In genomic region chr22:39520874-39521857, GRCh38 we compare ENCODE assay signal across 8 cellular contexts. TPM values are rescaled to one million over a fixed set of nuclear protein-coding genes. Genes with fewer than 3 reads are reported as not detected.
DNase-seq lines count a peak whose midpoint lies in the region; ATAC-seq and TF ChIP-seq lines count a peak whose summit lies in the region.

No MANE protein-coding gene starts in this region.

- peaks cover 17% of the 10 kb centered on the region for H3K4me1 ChIP-seq in Panc1 (ENCODE audit: control insufficient read depth, insufficient read depth, low read length)

- CTCF ChIA-PET in Panc1 (lab: Charles Lee): no interaction called here

- POLR2A ChIA-PET in Panc1 (lab: Charles Lee): interaction anchor here (1.1 kb wide), 1 partner anchor 10 kb away, joined by 4 read pairs; no protein-coding TSS in a partner anchor

- H3K27me3 ChIP-seq in Panc1 (ENCODE audit: control insufficient read depth, insufficient read depth, low read length): no peaks in the 10 kb centered on the region

- in situ Hi-C loops in Panc1 (cut with HindIII; ENCODE audit: low pct_unique_long_range_greater_than_20kb, low sequenced_read_pairs): no loop called here

- H3K4me1 Mint-ChIP-seq in nephron: peaks cover 58% of the 10 kb centered on the region

- peak overlapping the region; percentile 75 to 84 for H3K4me3 ChIP-seq in Panc1 (ENCODE audit: low read depth in 2 of 2, low read length in 2 of 2)

- no peaks in the 10 kb centered on the region for H3K9me3 Mint-ChIP-seq in nephron

- H3K9me3 ChIP-seq in Panc1 (ENCODE audit: control insufficient read depth, insufficient read depth, low read depth, low read length): no peaks in the 10 kb centered on the region

- BruUV-seq in Panc1 (replicated peaks; lab: Mats Ljungman, UMichigan): TSS peak; percentile 91

- H3K36me3 ChIP-seq in Panc1 (ENCODE audit: control insufficient read depth, insufficient read depth, low read length): peaks cover 10% of the 10 kb centered on the region

- H3K36me3 Mint-ChIP-seq in nephron (ENCODE audit: low read depth): peaks cover 50% of the 10 kb centered on the region

- intact Hi-C loops in Panc1 (cut with micrococcal nuclease; ENCODE audit: unreplicated experiment): no loop called here

- H3K27me3 Mint-ChIP-seq in nephron (ENCODE audit: low read depth): peaks cover 6% of the 10 kb centered on the region

- peak; percentile 2 for ATAC-seq in HG03060 (IDR thresholded peaks at IDR 0.05; ENCODE audit: low read depth, unreplicated experiment)
- peak; percentile 42 for ATAC-seq in Panc1

- peak overlapping the region; percentile 99 to 100 (median 100) for H3K27ac Mint-ChIP-seq in nephron

- H3K4me3 Mint-ChIP-seq in nephron: peak overlapping the region; percentile 94 to 98 (median 94)

- TF ChIP-seq CTCF in Panc1 (IDR thresholded peaks at IDR 0.05) (no peak), nephron (IDR thresholded peaks at IDR 0.05; ENCODE audit: unreplicated experiment in 3 of 3) (no peak)

- peak; percentile 61 for DNase-seq in NCI-H82 (lab: John Stamatoyannopoulos, UW)
- DNase-seq in NCI-H82 treated with DMSO at 0.1 percent for 48 hours (lab: John Stamatoyannopoulos, UW; ENCODE audit: unreplicated experiment): no peak
- no peak for DNase-seq in Panc1 (ENCODE audit: low read depth, low spot score)
- DNase-seq in activated effector memory CD4-positive, alpha-beta T cell treated with Interleukin-2 at 50 U/mL for 16 hours: peak; percentile 53
- peak; percentile 80 for DNase-seq in fibroblast of peridontal ligament (ENCODE audit: extremely low read depth)

- H3K27ac ChIP-seq in Panc1 (ENCODE audit: low read length): peak overlapping the region; percentile 95
- peak overlapping the region; percentile 98 for H3K27ac ChIP-seq in temporal lobe (ENCODE audit: low read depth, low read length)

RNA-seq across cellular contexts. Expression of gene ATF4, which starts 0.8 kb away (rescaled TPM):
- total RNA-seq in Panc1 (2021; ENCODE audit: unreplicated experiment): 177 TPM
- 378 TPM for polyA plus RNA-seq in Panc1 (2012; ENCODE audit: insufficient read length)
- total RNA-seq in temporal lobe: 72.0 TPM

RNA-seq across cellular contexts. Expression of gene RPS19BP1, which starts 11.4 kb away (rescaled TPM):
- total RNA-seq in Panc1 (2021; ENCODE audit: unreplicated experiment): 123 TPM
- 144 TPM for polyA plus RNA-seq in Panc1 (2012; ENCODE audit: insufficient read length)
- 31.7 TPM for total RNA-seq in temporal lobe

RNA-seq across cellular contexts. Expression of gene MIEF1, which starts 19.1 kb away (rescaled TPM):
- total RNA-seq in Panc1 (2021; ENCODE audit: unreplicated experiment) (29.9 TPM), temporal lobe (17.5 TPM)
- polyA plus RNA-seq in Panc1 (2012; ENCODE audit: insufficient read length): 22.4 TPM

RNA-seq across cellular contexts. Expression of gene CACNA1I, which starts 49.4 kb away (rescaled TPM):
- total RNA-seq in Panc1 (2021; ENCODE audit: unreplicated experiment): 0.23 TPM
- polyA plus RNA-seq in Panc1 (2012; ENCODE audit: insufficient read length): 0.53 TPM
- total RNA-seq in temporal lobe: 10.1 TPM

Comparison
In these comparisons a context has a peak if more than half of its experiments do, and no peak if none do; other contexts are left out.
1. DNase-seq: peak in NCI-H82 (single experiment), activated effector memory CD4-positive, alpha-beta T cell treated with Interleukin-2 at 50 U/mL for 16 hours (single experiment) and fibroblast of peridontal ligament (single experiment); none in NCI-H82 treated with DMSO at 0.1 percent for 48 hours (single experiment) and Panc1 (single experiment).